ENCODE assay signal across 18 cellular contexts in genomic region chr2:229137623-229138022, GRCh38.
"Had no signal": no experiment of that assay in that cellular context is flagged by ENCODE, and none has a peak within 500 bp of the region (broad histone marks: within the 10 kb centered on the region; RNA-seq: fewer than 3 reads in every experiment).

No MANE protein-coding gene starts in this region.

- H3K9me3 ChIP-seq: adrenal gland, breast epithelium, sigmoid colon, testis had no signal

- ATAC-seq: activated naive CD4-positive, alpha-beta T cell treated with anti-CD3 and anti-CD28 coated beads, Interleukin-2, amount 50 U/mL, for 72 hours; stimulated activated effector memory CD8-positive, alpha-beta T cell treated with anti-CD3 and anti-CD28 coated beads, Interleukin-12 subunit alpha, Interleukin-12 subunit beta, amount 100 ng/mL, for 72 hours had no signal

- H3K4me3 ChIP-seq: adrenal gland, breast epithelium, left ventricle myocardium inferior, neural progenitor cell, sigmoid colon, testis had no signal

- H3K27ac ChIP-seq: adrenal gland, breast epithelium, left ventricle myocardium inferior, neural progenitor cell, sigmoid colon, testis, WERI-Rb-1 had no signal

- H3K4me1 ChIP-seq: breast epithelium, left ventricle myocardium inferior, neural progenitor cell, sigmoid colon, testis had no signal

- DNase-seq: activated CD4-positive, alpha-beta T cell treated with anti-CD3 and anti-CD28 coated beads for 1 hour; activated gamma-delta T cell treated with Interleukin-2 at 50 U/mL for 16 hours; adrenal gland; cortex of kidney; erythroblast; foreskin melanocyte; glutamatergic neuron; kidney; left ventricle myocardium inferior; mammary epithelial cell; sigmoid colon; stimulated activated CD4-positive, alpha-beta T cell treated with anti-CD3 and anti-CD28 coated beads, Interleukin-4, amount 100 ng/mL, for 24 hours; testis; WERI-Rb-1 had no signal

- H3K27me3 ChIP-seq: adrenal gland, breast epithelium, neural progenitor cell, sigmoid colon, testis had no signal
